Comparison of ENCODE assay signal across 37 cellular contexts in genomic region chr12:10941369-10941768, GRCh38. TPM values are rescaled to one million over a fixed set of nuclear protein-coding genes. Genes with fewer than 3 reads are reported as not detected.
"Had no signal": no experiment of that assay in that cellular context is flagged by ENCODE, and none has a peak within 500 bp of the region (broad histone marks: within the 10 kb centered on the region; RNA-seq: fewer than 3 reads in every experiment).

No MANE protein-coding gene starts in this region.

- H3K27me3 ChIP-seq: body of pancreas, cardiac muscle cell, dorsolateral prefrontal cortex, heart right ventricle, uterus had no signal

- H3K27ac Mint-ChIP-seq: activated naive CD8-positive, alpha-beta T cell; activated T-cell treated with anti-CD3 and anti-CD28 coated beads, Interleukin-2, amount 50 U/mL, for 72 hours; memory B cell; nephron; stimulated activated effector memory CD8-positive, alpha-beta T cell treated with anti-CD3 and anti-CD28 coated beads, Interleukin-12 subunit alpha, Interleukin-12 subunit beta, amount 100 ng/mL, for 72 hours; stimulated activated naive CD8-positive, alpha-beta T cell treated with anti-CD3 and anti-CD28 coated beads, Interleukin-15, amount 100 ng/mL, for 72 hours had no signal

- H3K36me3 ChIP-seq: cardiac muscle cell, heart right ventricle, uterus had no signal

- H3K4me3 Mint-ChIP-seq: activated naive CD8-positive, alpha-beta T cell; activated T-cell treated with anti-CD3 and anti-CD28 coated beads, Interleukin-2, amount 50 U/mL, for 72 hours; memory B cell; nephron; stimulated activated effector memory CD8-positive, alpha-beta T cell treated with anti-CD3 and anti-CD28 coated beads, Interleukin-12 subunit alpha, Interleukin-12 subunit beta, amount 100 ng/mL, for 72 hours; stimulated activated naive CD8-positive, alpha-beta T cell treated with anti-CD3 and anti-CD28 coated beads, Interleukin-15, amount 100 ng/mL, for 72 hours; type B pancreatic cell had no signal

- H3K4me3 ChIP-seq: body of pancreas, cardiac muscle cell, coronary artery, dorsolateral prefrontal cortex, heart right ventricle, skin epidermis, uterus had no signal

- H3K4me1 Mint-ChIP-seq: memory B cell, nephron had no signal

- H3K27ac ChIP-seq: body of pancreas, cardiac muscle cell, coronary artery, dorsolateral prefrontal cortex, heart right ventricle, skin epidermis, uterus had no signal

- H3K27me3 Mint-ChIP-seq: activated naive CD8-positive, alpha-beta T cell; memory B cell; progenitor cell of endocrine pancreas; stimulated activated naive CD8-positive, alpha-beta T cell treated with anti-CD3 and anti-CD28 coated beads, Interleukin-15, amount 100 ng/mL, for 72 hours; type B pancreatic cell had no signal

- H3K36me3 Mint-ChIP-seq: stimulated activated effector memory CD8-positive, alpha-beta T cell treated with anti-CD3 and anti-CD28 coated beads, Interleukin-12 subunit alpha, Interleukin-12 subunit beta, amount 100 ng/mL, for 72 hours had no signal

- DNase-seq: activated CD4-positive, alpha-beta T cell treated with anti-CD3 and anti-CD28 coated beads for 4 hours; activated CD4-positive, alpha-beta T cell treated with anti-CD3 and anti-CD28 coated beads, Interleukin-2, amount 50 U/mL, for 4 hours; activated naive CD4-positive, alpha-beta T cell treated with Interleukin-2 at 50 U/mL for 16 hours; activated T-cell treated with anti-CD3 and anti-CD28 coated beads for 4 hours; activated T-cell treated with anti-CD3 and anti-CD28 coated beads, Interleukin-2, amount 50 U/mL, for 72 hours; anterior cingulate cortex; body of pancreas; cerebellar nuclear complex; dorsolateral prefrontal cortex; effector memory CD4-positive, alpha-beta T cell; foreskin fibroblast; heart right ventricle; left colon; stimulated activated CD4-positive, alpha-beta T cell treated with anti-CD3 and anti-CD28 coated beads, Interleukin-4, amount 100 ng/mL, for 24 hours; stimulated activated naive CD8-positive, alpha-beta T cell treated with anti-CD3 and anti-CD28 coated beads, Interleukin-15, amount 100 ng/mL, for 72 hours; substantia nigra; uterus had no signal

- H3K4me1 ChIP-seq: body of pancreas, heart right ventricle, uterus had no signal

- FAIRE-seq: islet of Langerhans had no signal

- H3K9me3 ChIP-seq: body of pancreas, uterus had no signal

RNA-seq across cellular contexts. Expression of gene PRH2, which starts 12.3 kb away (rescaled TPM):
- total RNA-seq: activated T-cell treated with anti-CD3 and anti-CD28 coated beads, Interleukin-2, amount 50 U/mL, for 72 hours; body of pancreas; cardiac muscle cell; glomerular endothelial cell; heart right ventricle; left colon; mucosa of gallbladder; osteocyte; progenitor cell of endocrine pancreas; renal cortical epithelial cell; sciatic nerve; T-helper 1 cell treated with Interleukin-12 subunit alpha and Interleukin-12 subunit beta and Interleukin-4 antibody, amounts not matched to agents 30 ng/mL and 1 ng/mL, for 36 hours; uterus had no signal
- polyA plus RNA-seq: adipose tissue, esophagus, heart right ventricle had no signal

RNA-seq across cellular contexts. Expression of gene TAS2R13, which starts 32.0 kb away (rescaled TPM):
- polyA plus RNA-seq: adipose tissue, cardiac muscle cell, esophagus had no signal

RNA-seq across cellular contexts. Expression of gene TAS2R50, which starts 45.3 kb away (rescaled TPM):
- polyA plus RNA-seq: esophagus, heart right ventricle, liver, thymus had no signal
